In the genomic region with DNA sequence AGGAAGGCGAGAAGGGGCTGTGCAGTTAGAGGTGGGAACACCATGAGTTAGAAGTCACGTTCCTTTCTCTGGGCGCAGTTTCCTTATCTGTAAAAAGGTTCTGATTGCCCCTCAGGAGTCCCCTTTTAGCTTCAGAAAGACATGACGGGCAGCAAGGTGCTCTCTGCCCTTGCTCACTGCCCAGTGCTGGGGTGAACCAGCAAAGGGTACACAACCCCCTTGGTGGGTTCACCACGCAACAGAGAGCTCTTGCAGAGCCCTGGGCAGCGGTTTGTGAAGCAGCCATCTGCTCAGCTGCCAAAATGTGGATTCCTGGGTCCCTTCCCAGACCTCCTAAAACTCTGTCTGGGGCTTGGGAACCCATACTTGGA, we compare ENCODE assay signal across 8 cellular contexts. TPM values are rescaled to one million over a fixed set of nuclear protein-coding genes. Genes with fewer than 3 reads are reported as not detected.
DNase-seq lines count a peak whose midpoint lies in the region; ATAC-seq and TF ChIP-seq lines count a peak whose summit lies in the region.

No MANE protein-coding gene starts in this region.

- H3K4me1 Mint-ChIP-seq in activated naive CD4-positive, alpha-beta T cell treated with anti-CD3 and anti-CD28 coated beads, Interleukin-2, amount 50 U/mL, for 24 hours, result peaks cover 49% of the 10 kb centered on the region
- peaks cover 29% of the 10 kb centered on the region for H3K4me1 Mint-ChIP-seq in memory B cell
- H3K4me1 Mint-ChIP-seq in type B pancreatic cell (ENCODE audit: unreplicated experiment), result peaks cover 22% of the 10 kb centered on the region

- in situ Hi-C loops in GM13976 (cut with MboI; ENCODE audit: low sequenced_read_pairs, unreplicated experiment), result no loop called here

- TF ChIP-seq CTCF in type B pancreatic cell (conservative IDR thresholded peaks at IDR 0.05) (no peak), GM13976 (IDR thresholded peaks at IDR 0.05; ENCODE audit: borderline replicate concordance, control extremely low read depth, extremely low read depth, insufficient read depth, missing control alignments) (no peak)

- no peaks in the 10 kb centered on the region for H3K36me3 Mint-ChIP-seq in activated naive CD4-positive, alpha-beta T cell treated with anti-CD3 and anti-CD28 coated beads, Interleukin-2, amount 50 U/mL, for 24 hours
- no peaks in the 10 kb centered on the region for H3K36me3 Mint-ChIP-seq in activated naive CD4-positive, alpha-beta T cell treated with anti-CD3 and anti-CD28 coated beads, Interleukin-2, amount 50 U/mL, for 72 hours
- H3K36me3 Mint-ChIP-seq in memory B cell (no peaks in the 10 kb centered on the region), type B pancreatic cell (no peaks in the 10 kb centered on the region)

- H3K27ac Mint-ChIP-seq in activated naive CD4-positive, alpha-beta T cell treated with anti-CD3 and anti-CD28 coated beads, Interleukin-2, amount 50 U/mL, for 24 hours, result no peak overlapping the region
- peak overlapping the region in 1 of 2 donors; percentile 65 for H3K27ac Mint-ChIP-seq in activated naive CD4-positive, alpha-beta T cell treated with anti-CD3 and anti-CD28 coated beads, Interleukin-2, amount 50 U/mL, for 72 hours
- H3K27ac Mint-ChIP-seq in memory B cell (no peak overlapping the region), type B pancreatic cell (peak overlapping the region; percentile 92)

- H3K9me3 Mint-ChIP-seq in activated naive CD4-positive, alpha-beta T cell treated with anti-CD3 and anti-CD28 coated beads, Interleukin-2, amount 50 U/mL, for 24 hours, result no peaks in the 10 kb centered on the region
- H3K9me3 Mint-ChIP-seq in activated naive CD4-positive, alpha-beta T cell treated with anti-CD3 and anti-CD28 coated beads, Interleukin-2, amount 50 U/mL, for 72 hours, result no peaks in the 10 kb centered on the region
- H3K9me3 Mint-ChIP-seq in memory B cell, result no peaks in the 10 kb centered on the region
- H3K9me3 Mint-ChIP-seq in type B pancreatic cell, result no peaks in the 10 kb centered on the region

- peak overlapping the region; percentile 85 for H3K4me3 Mint-ChIP-seq in activated naive CD4-positive, alpha-beta T cell treated with anti-CD3 and anti-CD28 coated beads, Interleukin-2, amount 50 U/mL, for 24 hours
- H3K4me3 Mint-ChIP-seq in memory B cell (peak overlapping the region; percentile 83), type B pancreatic cell (peak overlapping the region; percentile 87)

- H3K27me3 Mint-ChIP-seq in activated naive CD4-positive, alpha-beta T cell treated with anti-CD3 and anti-CD28 coated beads, Interleukin-2, amount 50 U/mL, for 24 hours, result no peaks in the 10 kb centered on the region
- H3K27me3 Mint-ChIP-seq in memory B cell (no peaks in the 10 kb centered on the region), type B pancreatic cell (peaks cover 2% of the 10 kb centered on the region)

- no peak for ATAC-seq in activated naive CD4-positive, alpha-beta T cell treated with anti-CD3 and anti-CD28 coated beads, Interleukin-2, amount 50 U/mL, for 72 hours
- ATAC-seq in memory B cell (ENCODE audit: low read depth), result no peak
- ATAC-seq in GM18511 (IDR thresholded peaks at IDR 0.05; ENCODE audit: unreplicated experiment), result no peak

- no peak for DNase-seq in activated naive CD4-positive, alpha-beta T cell treated with anti-CD3 and anti-CD28 coated beads, Interleukin-2, amount 50 U/mL, for 72 hours (ENCODE audit: low spot score in 2 of 2)
- peak; percentile 36 for DNase-seq in astrocyte of the hippocampus (ENCODE audit: low read depth, low spot score)
- no peak for DNase-seq in memory B cell (ENCODE audit: low spot score in 2 of 2)
- DNase-seq in type B pancreatic cell (ENCODE audit: extremely low spot score, unreplicated experiment), result no peak
- no peak for DNase-seq in GM13976 (ENCODE audit: low spot score)
- no peak for DNase-seq in EL

RNA-seq across cellular contexts. Expression of a gene that starts 0.9 kb away (rescaled TPM):
- 10 to 100 TPM; 15.9 to 72.6 TPM for total RNA-seq in activated naive CD4-positive, alpha-beta T cell treated with anti-CD3 and anti-CD28 coated beads, Interleukin-2, amount 50 U/mL, for 72 hours
- 23.3 and 23.5 TPM in 2 replicates for total RNA-seq in type B pancreatic cell (ENCODE audit: low replicate concordance)

RNA-seq across cellular contexts. Expression of a gene that starts 5.0 kb away (rescaled TPM):
- total RNA-seq in activated naive CD4-positive, alpha-beta T cell treated with anti-CD3 and anti-CD28 coated beads, Interleukin-2, amount 50 U/mL, for 72 hours, result 1 to 10 TPM in 1 of 2 donors, under 1 TPM in 1; 0.52 to 2.0 TPM
- 1.1 and 1.3 TPM in 2 replicates for total RNA-seq in type B pancreatic cell (ENCODE audit: low replicate concordance)

RNA-seq across cellular contexts. Expression of a gene that starts 9.7 kb away (rescaled TPM):
- 10 to 100 TPM; 18.5 to 23.1 TPM for total RNA-seq in activated naive CD4-positive, alpha-beta T cell treated with anti-CD3 and anti-CD28 coated beads, Interleukin-2, amount 50 U/mL, for 72 hours
- 30.4 and 32.0 TPM in 2 replicates for total RNA-seq in type B pancreatic cell (ENCODE audit: low replicate concordance)

RNA-seq across cellular contexts. Expression of a gene that starts 42.1 kb away (rescaled TPM):
- 10 to 100 TPM; 24.6 to 26.6 TPM for total RNA-seq in activated naive CD4-positive, alpha-beta T cell treated with anti-CD3 and anti-CD28 coated beads, Interleukin-2, amount 50 U/mL, for 72 hours
- 31.6 and 45.0 TPM in 2 replicates for total RNA-seq in type B pancreatic cell (ENCODE audit: low replicate concordance)

RNA-seq across cellular contexts. Expression of a gene that starts 42.5 kb away (rescaled TPM):
- total RNA-seq in activated naive CD4-positive, alpha-beta T cell treated with anti-CD3 and anti-CD28 coated beads, Interleukin-2, amount 50 U/mL, for 72 hours, result 10 to 100 TPM; 20.2 to 36.1 TPM
- total RNA-seq in type B pancreatic cell (ENCODE audit: low replicate concordance), result 23.7 and 38.3 TPM in 2 replicates
